In genomic region chr6:26383624-26384417, GRCh38 we compare ENCODE assay signal across 8 cellular contexts. TPM values are rescaled to one million over a fixed set of nuclear protein-coding genes. Genes with fewer than 3 reads are reported as not detected.
DNase-seq lines count a peak whose midpoint lies in the region; ATAC-seq and TF ChIP-seq lines count a peak whose summit lies in the region.

No MANE protein-coding gene starts in this region.

- peak; percentile 20 for TF ChIP-seq POLR2A in prostate gland (IDR thresholded peaks at IDR 0.05)

- peaks cover 36% of the 10 kb centered on the region for H3K36me3 Mint-ChIP-seq in activated T-helper 17 cell treated with anti-CD3 and anti-CD28 coated beads, Interleukin-2, amount 50 U/mL, for 72 hours (ENCODE audit: low read depth)
- no peaks in the 10 kb centered on the region for H3K36me3 Mint-ChIP-seq in glutamatergic neuron (ENCODE audit: unreplicated experiment)

- intact Hi-C loops in prostate gland (cut with DNase I) = no loop called here

- H3K27me3 ChIP-seq in prostate gland (replicated peaks; ENCODE audit: insufficient read depth) = no peaks in the 10 kb centered on the region

- peak overlapping the region; percentile 50 to 58 for H3K4me3 ChIP-seq in prostate gland

- no peaks in the 10 kb centered on the region for H3K27me3 Mint-ChIP-seq in activated T-helper 17 cell treated with anti-CD3 and anti-CD28 coated beads, Interleukin-2, amount 50 U/mL, for 72 hours
- H3K27me3 Mint-ChIP-seq in glutamatergic neuron (ENCODE audit: unreplicated experiment) = peaks cover 8% of the 10 kb centered on the region

- no peaks in the 10 kb centered on the region for H3K9me3 Mint-ChIP-seq in activated T-helper 17 cell treated with anti-CD3 and anti-CD28 coated beads, Interleukin-2, amount 50 U/mL, for 72 hours
- H3K9me3 Mint-ChIP-seq in glutamatergic neuron (ENCODE audit: unreplicated experiment) = peaks cover 6% of the 10 kb centered on the region

- WGBS in prostate gland = 6% methylated on average over 7 of the region's 7 CpGs

- H3K27ac ChIP-seq in prostate gland = peak overlapping the region; percentile 82 to 84

- H3K9me3 ChIP-seq in prostate gland = no peaks in the 10 kb centered on the region

- peak overlapping the region; percentile 96 for H3K27ac Mint-ChIP-seq in activated T-helper 17 cell treated with anti-CD3 and anti-CD28 coated beads, Interleukin-2, amount 50 U/mL, for 72 hours
- peak overlapping the region; percentile 97 for H3K27ac Mint-ChIP-seq in glutamatergic neuron (ENCODE audit: unreplicated experiment)

- DNase-seq in SHP77 (lab: John Stamatoyannopoulos, UW) (peak; percentile 13 to 34), SHP77 treated with DMSO at 0.1 percent for 48 hours (lab: John Stamatoyannopoulos, UW) (no peak), M059J (ENCODE audit: low read depth) (peak; percentile 86), glutamatergic neuron (peak; percentile 38), prostate gland (ENCODE audit: low spot score) (peak; percentile 16), foreskin melanocyte (no peak)

- no peaks in the 10 kb centered on the region for H3K4me1 ChIP-seq in prostate gland (replicated peaks)

- H3K4me3 Mint-ChIP-seq in activated T-helper 17 cell treated with anti-CD3 and anti-CD28 coated beads, Interleukin-2, amount 50 U/mL, for 72 hours = peak overlapping the region; percentile 96
- peak overlapping the region; percentile 97 for H3K4me3 Mint-ChIP-seq in glutamatergic neuron (ENCODE audit: unreplicated experiment)

- TF ChIP-seq CTCF in glutamatergic neuron (IDR thresholded peaks at IDR 0.05; ENCODE audit: partially characterized antibody, unreplicated experiment) (no peak), prostate gland (IDR thresholded peaks at IDR 0.05) (no peak)

- no peaks in the 10 kb centered on the region for H3K36me3 ChIP-seq in prostate gland

- peak; percentile 59 for ATAC-seq in activated T-helper 17 cell treated with anti-CD3 and anti-CD28 coated beads, Interleukin-2, amount 50 U/mL, for 72 hours (replicated peaks)
- ATAC-seq in GM21529 (IDR thresholded peaks at IDR 0.05; ENCODE audit: unreplicated experiment) = no peak

- H3K4me1 Mint-ChIP-seq in activated T-helper 17 cell treated with anti-CD3 and anti-CD28 coated beads, Interleukin-2, amount 50 U/mL, for 72 hours = peaks cover 24% of the 10 kb centered on the region
- peaks cover 21% of the 10 kb centered on the region for H3K4me1 Mint-ChIP-seq in glutamatergic neuron (ENCODE audit: low read depth, unreplicated experiment)

RNA-seq across cellular contexts. Expression of gene BTN2A2, which starts 0.9 kb away (rescaled TPM):
- 25.1 and 26.0 TPM in 2 replicates for total RNA-seq in M059J (2014; rRNA removed; shearing (Covaris generic))
- total RNA-seq in activated T-helper 17 cell treated with anti-CD3 and anti-CD28 coated beads, Interleukin-2, amount 50 U/mL, for 72 hours = 10 to 100 TPM; 20.7 to 46.3 TPM
- total RNA-seq in glutamatergic neuron (ENCODE audit: unreplicated experiment) (109 TPM), prostate gland (10 to 100 TPM in 1 of 2 donors, 1 to 10 TPM in 1; 8.7 to 19.8 TPM)

RNA-seq across cellular contexts. Expression of gene BTN3A1, which starts 18.3 kb away (rescaled TPM):
- 72.0 and 72.7 TPM in 2 replicates for total RNA-seq in M059J (2014; rRNA removed; shearing (Covaris generic))
- 10 to 100 TPM; 35.1 to 70.0 TPM for total RNA-seq in activated T-helper 17 cell treated with anti-CD3 and anti-CD28 coated beads, Interleukin-2, amount 50 U/mL, for 72 hours
- total RNA-seq in glutamatergic neuron (ENCODE audit: unreplicated experiment) (2.2 TPM), prostate gland (10 to 100 TPM; 15.6 to 15.9 TPM)

RNA-seq across cellular contexts. Expression of gene BTN3A2, which starts 18.8 kb away (rescaled TPM):
- 55.2 and 56.8 TPM in 2 replicates for total RNA-seq in M059J (2014; rRNA removed; shearing (Covaris generic))
- total RNA-seq in activated T-helper 17 cell treated with anti-CD3 and anti-CD28 coated beads, Interleukin-2, amount 50 U/mL, for 72 hours = 100 to 1,000 TPM in 1 of 2 donors, 10 to 100 TPM in 1; 70.5 to 134 TPM
- total RNA-seq in glutamatergic neuron (ENCODE audit: unreplicated experiment) (1.3 TPM), prostate gland (10 to 100 TPM; 15.9 to 35.9 TPM)

RNA-seq across cellular contexts. Expression of gene BTN3A3, which starts 56.5 kb away (rescaled TPM):
- 29.8 and 33.2 TPM in 2 replicates for total RNA-seq in M059J (2014; rRNA removed; shearing (Covaris generic))
- 10 to 100 TPM; 31.1 to 77.1 TPM for total RNA-seq in activated T-helper 17 cell treated with anti-CD3 and anti-CD28 coated beads, Interleukin-2, amount 50 U/mL, for 72 hours
- total RNA-seq in glutamatergic neuron (ENCODE audit: unreplicated experiment) = not detected
- 10 to 100 TPM; 12.2 to 12.4 TPM for total RNA-seq in prostate gland

Comparison
In these comparisons a context has a peak if more than half of its experiments do, and no peak if none do; other contexts are left out.
1. DNase-seq: peak in SHP77 (2 of 2), M059J (single experiment), glutamatergic neuron (single experiment) and prostate gland (single experiment); none in SHP77 treated with DMSO at 0.1 percent for 48 hours (single experiment) and foreskin melanocyte (single experiment).